In genomic region chr2:239223330-239224248, GRCh38 we compare ENCODE assay signal across 10 cellular contexts.
DNase-seq lines count a peak whose midpoint lies in the region; ATAC-seq, FAIRE-seq and TF ChIP-seq lines count a peak whose summit lies in the region.
"Had no signal": no experiment of that assay in that cellular context is flagged by ENCODE, and none has a peak within 500 bp of the region (broad histone marks: within the 10 kb centered on the region; RNA-seq: fewer than 3 reads in every experiment).

No MANE protein-coding gene starts in this region.

- ATAC-seq in HG03097 (IDR thresholded peaks at IDR 0.05; ENCODE audit: low FRiP score, unreplicated experiment) = no peak

- FAIRE-seq in RCC 7860 (lab: Jason Lieb, UNC) = no peak
- FAIRE-seq: urothelium cell line had no signal

- H3K9ac ChIP-seq in skeletal muscle tissue (ENCODE audit: low read depth in 1 of 3, low read length in 3 of 3) = peak overlapping the region; percentile 55 to 61 (median 60)

- H3K36me3 ChIP-seq in ascending aorta = no peaks in the 10 kb centered on the region
- no peaks in the 10 kb centered on the region for H3K36me3 ChIP-seq in skeletal muscle tissue (ENCODE audit: control insufficient read depth in 3 of 3, insufficient read depth in 3 of 3, low read length in 3 of 3)

- H3K4me1 ChIP-seq in ascending aorta = peaks cover 24 to 60% of the 10 kb centered on the region in 2 donors
- H3K4me1 ChIP-seq in skeletal muscle tissue (ENCODE audit: control insufficient read depth in 3 of 3, insufficient read depth in 3 of 3, low read length in 3 of 3) = peaks cover 74 to 79% (median 76%) of the 10 kb centered on the region in 3 donors

- no peak for TF ChIP-seq CTCF in ascending aorta (IDR thresholded peaks at IDR 0.05)

- intact Hi-C loops in ascending aorta (cut with DNase I) = loop anchor here (2.0 to 10.0 kb wide), 5 partner anchors 41 to 1031 kb away; no protein-coding TSS in a partner anchor

- DNase-seq in COLO829 (ENCODE audit: low spot score) = peak; percentile 79
- DNase-seq in ascending aorta (ENCODE audit: low spot score in 2 of 2) = peak in 1 of 2 donors; percentile 87
- peak; percentile 50 for DNase-seq in islet precursor cell
- no peak for DNase-seq in RCC 7860 (ENCODE audit: low spot score)
- no peak for DNase-seq in activated CD8-positive, alpha-beta memory T cell treated with anti-CD3 and anti-CD28 coated beads, Interleukin-2, amount 50 U/mL, for 48 hours
- DNase-seq in SHP77 treated with DMSO at 0.1 percent for 48 hours (lab: John Stamatoyannopoulos, UW) = no peak
- DNase-seq: kidney glomerular epithelial cell had no signal

- H3K4me3 ChIP-seq in ascending aorta (peak overlapping the region in 1 of 2 donors; percentile 55), skeletal muscle tissue (ENCODE audit: low read length in 3 of 3) (peak overlapping the region; percentile 32 to 56 (median 49))

- H3K9me3 ChIP-seq in ascending aorta = no peaks in the 10 kb centered on the region
- no peaks in the 10 kb centered on the region for H3K9me3 ChIP-seq in skeletal muscle tissue (ENCODE audit: control insufficient read depth in 3 of 3, low read length in 3 of 3)

- H3K27ac ChIP-seq in ascending aorta (peak overlapping the region; percentile 83 to 96), skeletal muscle tissue (ENCODE audit: low read depth, low read length) (peak overlapping the region; percentile 77)

- H3K27me3 ChIP-seq in ascending aorta (no peaks in the 10 kb centered on the region), skeletal muscle tissue (ENCODE audit: control insufficient read depth in 3 of 3, insufficient read depth in 3 of 3, low read length in 3 of 3) (no peaks in the 10 kb centered on the region)

Comparison
In these comparisons a context has a peak if more than half of its experiments do, and no peak if none do; other contexts are left out.
1. DNase-seq: peak in COLO829 (single experiment) and islet precursor cell (single experiment); none in RCC 7860 (single experiment), activated CD8-positive, alpha-beta memory T cell treated with anti-CD3 and anti-CD28 coated beads, Interleukin-2, amount 50 U/mL, for 48 hours (single experiment) and SHP77 treated with DMSO at 0.1 percent for 48 hours (single experiment).